26 cellular contexts compared by ENCODE assay signal in genomic region chr4:8866828-8867623, GRCh38. TPM values are rescaled to one million over a fixed set of nuclear protein-coding genes. Genes with fewer than 3 reads are reported as not detected.
"Had no signal": no experiment of that assay in that cellular context is flagged by ENCODE, and none has a peak within 500 bp of the region (broad histone marks: within the 10 kb centered on the region; RNA-seq: fewer than 3 reads in every experiment).

No MANE protein-coding gene starts in this region.

- H3K36me3 Mint-ChIP-seq: activated CD8-positive, alpha-beta memory T cell treated with anti-CD3 and anti-CD28 coated beads, Interleukin-2, amount 10 ng/mL, durations not matched to agents 7 days and 5 days; memory B cell had no signal

- DNase-seq: activated CD4-positive, alpha-beta T cell treated with anti-CD3 and anti-CD28 coated beads, Interleukin-2, amount 10 ng/mL, durations not matched to agents 7 days and 5 days; activated CD4-positive, CD25-positive, alpha-beta regulatory T cell treated with anti-CD3 and anti-CD28 coated beads, Interleukin-2, amount 50 U/mL, for 72 hours; activated CD8-positive, alpha-beta memory T cell treated with anti-CD3 and anti-CD28 coated beads, Interleukin-2, amount 10 ng/mL, durations not matched to agents 7 days and 5 days; activated CD8-positive, alpha-beta T cell treated with anti-CD3 and anti-CD28 coated beads for 36 hours; activated gamma-delta T cell; activated naive CD4-positive, alpha-beta T cell treated with anti-CD3 and anti-CD28 coated beads, Interleukin-2, amount 50 U/mL, for 16 hours; activated naive CD8-positive, alpha-beta T cell treated with anti-CD3 and anti-CD28 coated beads, Interleukin-2, amount 50 U/mL, for 24 hours; activated T-cell treated with anti-CD3 and anti-CD28 coated beads for 4 hours; cerebellar nuclear complex; erythroblast; foreskin fibroblast; hippocampal formation; mucosa of descending colon; stimulated activated CD4-positive, alpha-beta T cell treated with anti-CD3 and anti-CD28 coated beads, Interleukin-12 subunit alpha, Interleukin-12 subunit beta, amount 100 ng/mL, for 4 hours; substantia nigra; T-helper 17 cell; thyroid gland had no signal

- H3K4me1 ChIP-seq: prostate gland, thyroid gland had no signal

- H3K27ac ChIP-seq: prostate gland, right atrium auricular region, thyroid gland had no signal

- H3K4me3 ChIP-seq: mucosa of descending colon, prostate gland, thyroid gland had no signal

- ATAC-seq: activated CD8-positive, alpha-beta memory T cell treated with anti-CD3 and anti-CD28 coated beads, Interleukin-2, amount 10 ng/mL, durations not matched to agents 7 days and 5 days; activated CD8-positive, alpha-beta T cell treated with anti-CD3 and anti-CD28 coated beads for 36 hours; activated naive CD8-positive, alpha-beta T cell treated with anti-CD3 and anti-CD28 coated beads, Interleukin-2, amount 50 U/mL, for 24 hours; mucosa of descending colon; T-helper 17 cell had no signal

- H3K4me1 Mint-ChIP-seq: activated CD4-positive, alpha-beta T cell treated with anti-CD3 and anti-CD28 coated beads, Interleukin-2, amount 10 ng/mL, durations not matched to agents 7 days and 5 days; activated naive CD8-positive, alpha-beta T cell treated with anti-CD3 and anti-CD28 coated beads, Interleukin-2, amount 50 U/mL, for 24 hours had no signal

- H3K36me3 ChIP-seq: prostate gland, right atrium auricular region, thyroid gland had no signal

- H3K27ac Mint-ChIP-seq: activated CD4-positive, alpha-beta T cell treated with anti-CD3 and anti-CD28 coated beads, Interleukin-2, amount 10 ng/mL, durations not matched to agents 7 days and 5 days; activated CD8-positive, alpha-beta memory T cell treated with anti-CD3 and anti-CD28 coated beads, Interleukin-2, amount 10 ng/mL, durations not matched to agents 7 days and 5 days; activated CD8-positive, alpha-beta T cell treated with anti-CD3 and anti-CD28 coated beads for 36 hours; activated naive CD8-positive, alpha-beta T cell treated with anti-CD3 and anti-CD28 coated beads, Interleukin-2, amount 50 U/mL, for 24 hours; activated T-helper 1 cell treated with anti-CD3 and anti-CD28 coated beads, Interleukin-12 subunit alpha, Interleukin-12 subunit beta, Interleukin-2, Interleukin-4 antibody, amounts not matched to agents 30 ng/mL and 10 ng/mL and 1 ng/mL, durations not matched to agents 14 hours and 24 hours and 36 hours; memory B cell; stimulated activated naive CD8-positive, alpha-beta T cell treated with anti-CD3 and anti-CD28 coated beads, Interleukin-15, Interleukin-2, amounts not matched to agents 100 ng/mL and 50 ng/mL, for 24 hours; T-helper 17 cell had no signal

- H3K4me3 Mint-ChIP-seq: activated CD4-positive, alpha-beta T cell treated with anti-CD3 and anti-CD28 coated beads, Interleukin-2, amount 10 ng/mL, durations not matched to agents 7 days and 5 days; activated CD8-positive, alpha-beta memory T cell treated with anti-CD3 and anti-CD28 coated beads, Interleukin-2, amount 10 ng/mL, durations not matched to agents 7 days and 5 days; activated CD8-positive, alpha-beta T cell treated with anti-CD3 and anti-CD28 coated beads for 36 hours; activated naive CD8-positive, alpha-beta T cell treated with anti-CD3 and anti-CD28 coated beads, Interleukin-2, amount 50 U/mL, for 24 hours; activated T-helper 1 cell treated with anti-CD3 and anti-CD28 coated beads, Interleukin-12 subunit alpha, Interleukin-12 subunit beta, Interleukin-2, Interleukin-4 antibody, amounts not matched to agents 30 ng/mL and 10 ng/mL and 1 ng/mL, durations not matched to agents 14 hours and 24 hours and 36 hours; memory B cell; stimulated activated naive CD8-positive, alpha-beta T cell treated with anti-CD3 and anti-CD28 coated beads, Interleukin-15, Interleukin-2, amounts not matched to agents 100 ng/mL and 50 ng/mL, for 24 hours; T-helper 17 cell had no signal

- H3K9me3 ChIP-seq: mucosa of descending colon, prostate gland, right atrium auricular region, thyroid gland had no signal

- H3K9me3 Mint-ChIP-seq: activated CD4-positive, alpha-beta T cell treated with anti-CD3 and anti-CD28 coated beads, Interleukin-2, amount 10 ng/mL, durations not matched to agents 7 days and 5 days; activated CD8-positive, alpha-beta T cell treated with anti-CD3 and anti-CD28 coated beads for 36 hours; activated naive CD8-positive, alpha-beta T cell treated with anti-CD3 and anti-CD28 coated beads, Interleukin-2, amount 50 U/mL, for 24 hours; activated T-helper 1 cell treated with anti-CD3 and anti-CD28 coated beads, Interleukin-12 subunit alpha, Interleukin-12 subunit beta, Interleukin-2, Interleukin-4 antibody, amounts not matched to agents 30 ng/mL and 10 ng/mL and 1 ng/mL, durations not matched to agents 14 hours and 24 hours and 36 hours; memory B cell; stimulated activated naive CD8-positive, alpha-beta T cell treated with anti-CD3 and anti-CD28 coated beads, Interleukin-15, Interleukin-2, amounts not matched to agents 100 ng/mL and 50 ng/mL, for 24 hours had no signal

RNA-seq across cellular contexts. Expression of gene HMX1, which starts 4.6 kb away (rescaled TPM):
- total RNA-seq: activated CD4-positive, alpha-beta T cell treated with anti-CD3 and anti-CD28 coated beads, Interleukin-2, amount 10 ng/mL, durations not matched to agents 7 days and 5 days; activated CD8-positive, alpha-beta memory T cell treated with anti-CD3 and anti-CD28 coated beads, Interleukin-2, amount 10 ng/mL, durations not matched to agents 7 days and 5 days; activated CD8-positive, alpha-beta T cell treated with anti-CD3 and anti-CD28 coated beads for 36 hours; activated T-helper 1 cell treated with anti-CD3 and anti-CD28 coated beads, Interleukin-12 subunit alpha, Interleukin-12 subunit beta, Interleukin-2, Interleukin-4 antibody, amounts not matched to agents 30 ng/mL and 10 ng/mL and 1 ng/mL, durations not matched to agents 14 hours and 24 hours and 36 hours; fibroblast of lung; glomerular endothelial cell; right atrium auricular region; skeletal muscle tissue; T-helper 17 cell had no signal
- polyA plus RNA-seq: fibroblast of lung, urinary bladder had no signal
